1 cellular context compared by ENCODE assay signal in genomic region chr10:49744091-49744685, GRCh38.
TF ChIP-seq lines count a peak whose summit lies in the region.

No MANE protein-coding gene starts in this region.

TF ChIP-seq in SK-N-SH, 30 proteins besides CTCF, POLR2A, EP300 and RAD21 (continued from another document):
- no peak for TF ChIP-seq USF2 (IDR thresholded peaks at IDR 0.05; ENCODE audit: borderline replicate concordance, low read depth, low read length)
- no peak for TF ChIP-seq TEAD4 (IDR thresholded peaks at IDR 0.05; ENCODE audit: borderline replicate concordance, insufficient read depth)
- no peak for TF ChIP-seq GABPA (IDR thresholded peaks at IDR 0.05; ENCODE audit: low read depth)
- TF ChIP-seq NFIC (IDR thresholded peaks at IDR 0.05; ENCODE audit: borderline replicate concordance), result no peak
- TF ChIP-seq FOXM1 (IDR thresholded peaks at IDR 0.05; ENCODE audit: low read depth), result no peak
- TF ChIP-seq USF1 (IDR thresholded peaks at IDR 0.05; ENCODE audit: borderline replicate concordance, low read depth), result no peak
